Comparison of ENCODE assay signal across 17 cellular contexts in genomic region chr5:143224672-143225071, GRCh38.
DNase-seq lines count a peak whose midpoint lies in the region; ATAC-seq and TF ChIP-seq lines count a peak whose summit lies in the region.
"Had no signal": no experiment of that assay in that cellular context is flagged by ENCODE, and none has a peak within 500 bp of the region (broad histone marks: within the 10 kb centered on the region; RNA-seq: fewer than 3 reads in every experiment).

No MANE protein-coding gene starts in this region.

- POLR2A ChIA-PET in CD8-positive, alpha-beta memory T cell (lab: Charles Lee) = no interaction called here
- POLR2A ChIA-PET in activated CD8-positive, alpha-beta T cell treated with anti-CD3 and anti-CD28 coated beads for 36 hours (lab: Charles Lee) = interaction anchor here (0.7 to 1.8 kb wide), 2 partner anchors 176 to 595 kb away, joined by 3 to 4 read pairs; no protein-coding TSS in a partner anchor

- no peak overlapping the region for H3K27ac ChIP-seq in CD8-positive, alpha-beta memory T cell (ENCODE audit: low read depth, low read length)
- H3K27ac ChIP-seq in OCI-LY1 (ENCODE audit: low read depth, low read length, poor library complexity, severe bottlenecking) (peak overlapping the region; percentile 99), neural progenitor cell (no peak overlapping the region)
- H3K27ac ChIP-seq: GM23248, HL-60 had no signal

- no peaks in the 10 kb centered on the region for H3K9me3 Mint-ChIP-seq in CD8-positive, alpha-beta memory T cell
- no peaks in the 10 kb centered on the region for H3K9me3 Mint-ChIP-seq in effector memory CD8-positive, alpha-beta T cell
- no peaks in the 10 kb centered on the region for H3K9me3 Mint-ChIP-seq in neural progenitor cell
- no peaks in the 10 kb centered on the region for H3K9me3 Mint-ChIP-seq in activated CD8-positive, alpha-beta T cell treated with anti-CD3 and anti-CD28 coated beads for 36 hours

- H3K27ac Mint-ChIP-seq in CD8-positive, alpha-beta memory T cell = peak overlapping the region; percentile 81 to 99 (median 98)
- H3K27ac Mint-ChIP-seq in effector memory CD8-positive, alpha-beta T cell = peak overlapping the region; percentile 97 to 99
- peak overlapping the region; percentile 43 for H3K27ac Mint-ChIP-seq in neural progenitor cell
- no peak overlapping the region for H3K27ac Mint-ChIP-seq in activated CD8-positive, alpha-beta T cell treated with anti-CD3 and anti-CD28 coated beads for 36 hours
- H3K27ac Mint-ChIP-seq: B cell had no signal

- peaks cover 65 to 80% (median 73%) of the 10 kb centered on the region in 3 donors for H3K4me1 Mint-ChIP-seq in CD8-positive, alpha-beta memory T cell
- H3K4me1 Mint-ChIP-seq in effector memory CD8-positive, alpha-beta T cell (ENCODE audit: low read depth in 2 of 2) = peaks cover 46 to 58% of the 10 kb centered on the region in 2 donors
- H3K4me1 Mint-ChIP-seq in neural progenitor cell = peaks cover 42% of the 10 kb centered on the region
- peaks cover 45% of the 10 kb centered on the region for H3K4me1 Mint-ChIP-seq in activated CD8-positive, alpha-beta T cell treated with anti-CD3 and anti-CD28 coated beads for 36 hours (ENCODE audit: low read depth)

- no peak for DNase-seq in CD8-positive, alpha-beta memory T cell
- no peak for DNase-seq in effector memory CD8-positive, alpha-beta T cell
- no peak for DNase-seq in neural progenitor cell (ENCODE audit: low spot score)
- no peak for DNase-seq in activated effector memory CD4-positive, alpha-beta T cell treated with anti-CD3 and anti-CD28 coated beads, Interleukin-2, amount 50 U/mL, for 16 hours
- DNase-seq in NCI-H510A treated with DMSO at 0.1 percent for 48 hours (lab: John Stamatoyannopoulos, UW) = no peak
- no peak for DNase-seq in activated CD8-positive, alpha-beta T cell treated with anti-CD3 and anti-CD28 coated beads for 36 hours
- DNase-seq: ACHN, GF-D8, GM23248, NCI-H1436, NCI-H2029, NCI-H2171, NCI-H446 treated with DMSO at 0.1 percent for 48 hours had no signal

- H3K9ac ChIP-seq in OCI-LY1 (ENCODE audit: low read length) (no peak overlapping the region), neural progenitor cell (no peak overlapping the region)
- H3K9ac ChIP-seq: GM23248 had no signal

- CTCF ChIA-PET in CD8-positive, alpha-beta memory T cell (lab: Charles Lee) = interaction anchor here (1.3 to 2.0 kb wide), 3 partner anchors 28 to 569 kb away, joined by 3 to 10 read pairs (median 4); partner anchors contain the start of gene NR3C1
- CTCF ChIA-PET in activated CD8-positive, alpha-beta T cell treated with anti-CD3 and anti-CD28 coated beads for 36 hours (lab: Charles Lee) = interaction anchor here (1.4 kb wide), 1 partner anchor 8 kb away, joined by 3 read pairs; no protein-coding TSS in a partner anchor

- H2AFZ ChIP-seq in OCI-LY1 (ENCODE audit: low read length) = no peak overlapping the region
- no peak overlapping the region for H2AFZ ChIP-seq in neural progenitor cell (replicated peaks)
- H2AFZ ChIP-seq: GM23248 had no signal

- H4K20me1 ChIP-seq in OCI-LY1 (ENCODE audit: insufficient read depth, low read length) (no peaks in the 10 kb centered on the region), neural progenitor cell (ENCODE audit: low read depth) (no peaks in the 10 kb centered on the region)

- H3K4me1 ChIP-seq in CD8-positive, alpha-beta memory T cell (ENCODE audit: insufficient read depth, low read length) = peaks cover 44% of the 10 kb centered on the region
- H3K4me1 ChIP-seq in OCI-LY1 (ENCODE audit: insufficient read depth, low read length, severe bottlenecking) = peaks cover 80% of the 10 kb centered on the region
- H3K4me1 ChIP-seq in neural progenitor cell = no peaks in the 10 kb centered on the region

- H3K36me3 ChIP-seq in CD8-positive, alpha-beta memory T cell (ENCODE audit: insufficient read depth, low read length) = no peaks in the 10 kb centered on the region
- H3K36me3 ChIP-seq in OCI-LY1 (ENCODE audit: insufficient read depth, low read length) = no peaks in the 10 kb centered on the region
- no peaks in the 10 kb centered on the region for H3K36me3 ChIP-seq in neural progenitor cell

- no peak for ATAC-seq in effector memory CD8-positive, alpha-beta T cell (replicated peaks)
- ATAC-seq in GM21528 (IDR thresholded peaks at IDR 0.05; ENCODE audit: low FRiP score, unreplicated experiment) = no peak
- ATAC-seq in activated CD8-positive, alpha-beta T cell treated with anti-CD3 and anti-CD28 coated beads for 36 hours = no peak

- intact Hi-C loops in activated CD8-positive, alpha-beta T cell treated with anti-CD3 and anti-CD28 coated beads for 36 hours (cut with micrococcal nuclease) = loop anchor here (5.0 kb wide), 2 partner anchors 178 to 192 kb away; partner anchors contain the start of gene NR3C1

- no peaks in the 10 kb centered on the region for H3K27me3 ChIP-seq in CD8-positive, alpha-beta memory T cell (ENCODE audit: insufficient read depth, low read length, poor library complexity, severe bottlenecking)
- H3K27me3 ChIP-seq in OCI-LY1 (ENCODE audit: insufficient read depth, low read length) (no peaks in the 10 kb centered on the region), neural progenitor cell (no peaks in the 10 kb centered on the region)

- H3K4me2 ChIP-seq in OCI-LY1 (ENCODE audit: low read length) (no peak overlapping the region), neural progenitor cell (no peak overlapping the region)

- H3K79me2 ChIP-seq in OCI-LY1 (ENCODE audit: insufficient read depth, low read length) (no peaks in the 10 kb centered on the region), neural progenitor cell (ENCODE audit: low read depth) (no peaks in the 10 kb centered on the region)

- peak overlapping the region in 1 of 7 donors; percentile 33 for H3K4me3 Mint-ChIP-seq in CD8-positive, alpha-beta memory T cell
- peak overlapping the region in 1 of 2 donors; percentile 72 for H3K4me3 Mint-ChIP-seq in effector memory CD8-positive, alpha-beta T cell
- no peak overlapping the region for H3K4me3 Mint-ChIP-seq in neural progenitor cell
- no peak overlapping the region for H3K4me3 Mint-ChIP-seq in activated CD8-positive, alpha-beta T cell treated with anti-CD3 and anti-CD28 coated beads for 36 hours
- H3K4me3 Mint-ChIP-seq: B cell had no signal

- H3K4me3 ChIP-seq in CD8-positive, alpha-beta memory T cell (ENCODE audit: low read length) = no peak overlapping the region
- H3K4me3 ChIP-seq in OCI-LY1 (ENCODE audit: low read depth, low read length, poor library complexity, severe bottlenecking) (no peak overlapping the region), neural progenitor cell (no peak overlapping the region)
- H3K4me3 ChIP-seq: GM23248 had no signal

- no peaks in the 10 kb centered on the region for H3K9me2 ChIP-seq in OCI-LY1 (ENCODE audit: low read depth, low read length)

- H3K36me3 Mint-ChIP-seq in CD8-positive, alpha-beta memory T cell = peaks cover 0 to 8% (median 4%) of the 10 kb centered on the region in 3 donors
- peaks cover 34% of the 10 kb centered on the region for H3K36me3 Mint-ChIP-seq in effector memory CD8-positive, alpha-beta T cell (ENCODE audit: insufficient read depth)
- H3K36me3 Mint-ChIP-seq in neural progenitor cell = peaks cover 7% of the 10 kb centered on the region
- peaks cover 8% of the 10 kb centered on the region for H3K36me3 Mint-ChIP-seq in activated CD8-positive, alpha-beta T cell treated with anti-CD3 and anti-CD28 coated beads for 36 hours (ENCODE audit: low read depth)

- no peaks in the 10 kb centered on the region for H3K27me3 Mint-ChIP-seq in CD8-positive, alpha-beta memory T cell
- no peaks in the 10 kb centered on the region for H3K27me3 Mint-ChIP-seq in effector memory CD8-positive, alpha-beta T cell
- H3K27me3 Mint-ChIP-seq in neural progenitor cell (ENCODE audit: insufficient read depth, low read depth) = peaks cover 11% of the 10 kb centered on the region
- H3K27me3 Mint-ChIP-seq in activated CD8-positive, alpha-beta T cell treated with anti-CD3 and anti-CD28 coated beads for 36 hours = no peaks in the 10 kb centered on the region
- H3K27me3 Mint-ChIP-seq: B cell had no signal

- H3K9me3 ChIP-seq in CD8-positive, alpha-beta memory T cell (ENCODE audit: low read length) = no peaks in the 10 kb centered on the region
- H3K9me3 ChIP-seq in OCI-LY1 (ENCODE audit: low read length) = no peaks in the 10 kb centered on the region
- H3K9me3 ChIP-seq in neural progenitor cell (ENCODE audit: low read depth) = no peaks in the 10 kb centered on the region

- TF ChIP-seq CTCF in OCI-LY1 (IDR thresholded peaks at IDR 0.05; ENCODE audit: low read length) = no peak
- TF ChIP-seq CTCF in neural progenitor cell (IDR thresholded peaks at IDR 0.05) = no peak
- TF ChIP-seq CTCF in activated CD8-positive, alpha-beta T cell treated with anti-CD3 and anti-CD28 coated beads for 36 hours (IDR thresholded peaks at IDR 0.05) = no peak

- 0 out of 2 replicates have a peak, but pooled peaks cover 5% of the 10 kb centered on the region for H3F3A ChIP-seq in OCI-LY1 (ENCODE audit: insufficient read depth, low read length)
- no peaks in the 10 kb centered on the region for H3F3A ChIP-seq in neural progenitor cell (ENCODE audit: low read depth)
